ENCODE assay signal across 1 cellular context in the genomic region with DNA sequence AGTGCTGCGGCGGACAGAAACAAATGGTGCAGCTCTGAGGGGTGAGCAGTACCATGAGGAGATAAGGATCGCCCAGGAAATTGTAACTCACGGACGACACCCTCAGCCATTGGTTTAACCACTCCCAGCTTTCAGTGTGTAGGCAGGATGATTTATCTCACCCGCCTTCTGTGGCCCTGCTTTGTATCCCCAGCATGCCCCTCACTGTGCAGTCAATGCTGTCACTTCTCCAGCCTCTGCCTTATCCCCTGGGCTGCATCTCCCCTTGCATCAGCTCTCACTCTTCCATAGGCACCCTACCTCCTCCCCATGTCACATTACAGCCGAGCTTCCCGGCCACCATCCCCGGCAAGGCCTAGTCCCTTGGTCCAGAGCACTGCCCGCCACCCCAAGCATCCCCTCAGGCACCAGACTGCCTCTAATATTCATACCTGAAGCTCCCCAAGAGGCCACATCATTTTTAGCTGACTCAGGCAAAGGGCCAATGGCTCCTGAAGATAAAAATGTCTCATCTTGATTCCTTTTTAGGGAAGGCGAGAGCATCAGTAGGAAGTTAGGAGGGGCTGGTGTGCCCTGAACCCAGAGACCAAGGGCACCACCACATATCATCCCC.
TF ChIP-seq lines count a peak whose summit lies in the region.

No MANE protein-coding gene starts in this region.

TF ChIP-seq in K562, 482 proteins besides CTCF, POLR2A, EP300 and RAD21 (continued from another document):
- no peak for TF ChIP-seq GTF3C2 (IDR thresholded peaks at IDR 0.05; ENCODE audit: borderline replicate concordance, extremely low read depth, insufficient read length)
- no peak for TF ChIP-seq SUPT5H (IDR thresholded peaks at IDR 0.05)
- peak; percentile 48 for TF ChIP-seq CBFA2T3 (IDR thresholded peaks at IDR 0.05)
- no peak for TF ChIP-seq HDGF (IDR thresholded peaks at IDR 0.05)
